In the genomic region with DNA sequence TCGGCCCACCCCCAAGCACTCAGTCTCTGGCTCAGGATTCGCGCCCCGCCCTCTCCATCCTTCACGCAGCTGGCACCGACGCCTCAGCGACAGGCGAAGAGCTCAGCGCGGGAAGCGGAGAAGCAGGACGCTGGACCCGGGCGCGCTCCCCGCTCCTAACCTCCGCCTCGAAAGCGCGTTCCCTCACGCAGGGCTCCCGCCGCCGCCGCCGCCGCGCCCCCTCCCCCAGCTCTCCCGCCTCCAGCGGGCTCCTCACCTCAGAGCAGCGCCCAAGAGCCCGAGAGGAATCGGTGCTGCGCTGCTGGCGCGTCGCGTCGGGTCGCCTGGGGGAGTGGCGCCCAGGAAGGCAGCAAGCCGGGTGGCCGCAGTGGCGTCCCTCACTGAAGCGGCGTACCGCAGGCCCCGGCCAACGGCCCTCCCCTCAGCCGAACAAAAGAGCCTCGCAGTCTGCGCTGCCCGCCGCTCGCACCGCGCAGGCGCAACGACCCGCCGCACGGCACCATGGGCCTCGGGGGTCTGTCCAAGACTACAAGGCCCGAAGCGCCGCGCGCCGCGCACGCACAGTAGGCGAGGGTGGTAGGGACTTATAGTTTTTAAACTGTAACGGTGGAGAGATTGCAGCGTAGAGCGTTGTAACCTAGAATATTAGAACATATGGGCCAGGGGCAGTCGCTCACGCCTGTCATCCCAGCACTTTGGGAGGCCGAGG, we compare ENCODE assay signal across 8 cellular contexts. TPM values are rescaled to one million over a fixed set of nuclear protein-coding genes. Genes with fewer than 3 reads are reported as not detected.
DNase-seq lines count a peak whose midpoint lies in the region; ATAC-seq and TF ChIP-seq lines count a peak whose summit lies in the region.

A gene (minus strand): TSS at position 467 of the 709 bp plus-strand sequence. CDS start 24,474 bp downstream, outside the sequence.

- peak in 1 of 6 experiments; percentile 38 for TF ChIP-seq CTCF in upper lobe of left lung (IDR thresholded peaks at IDR 0.05)

- 0 to 1% methylated on average over 22 to 70 of the region's 79 CpGs for WGBS in upper lobe of left lung, 2 donors

- no peaks in the 10 kb centered on the region for H3K27me3 ChIP-seq in upper lobe of left lung

- intact Hi-C loops in T-helper 1 cell treated with Interleukin-12 subunit alpha and Interleukin-12 subunit beta and Interleukin-4 antibody, amounts not matched to agents 30 ng/mL and 1 ng/mL, for 36 hours (cut with micrococcal nuclease) = loop anchor here (1.0 to 10.0 kb wide), 12 partner anchors 9 to 1094 kb away; a partner anchor contains a TSS
- intact Hi-C loops in left cardiac atrium (cut with DNase I) (no loop called here), posterior vena cava (cut with DNase I) (no loop called here)

- ATAC-seq in HG02884 (IDR thresholded peaks at IDR 0.05; ENCODE audit: unreplicated experiment) (peak; percentile 75), left cardiac atrium (peak; percentile 99), upper lobe of left lung (ENCODE audit: low FRiP score in 2 of 2) (peak; percentile 98 to 99)

- DNase-seq in NCI-H1694 (lab: John Stamatoyannopoulos, UW) = peak; percentile 96
- peak; percentile 92 for DNase-seq in amniotic epithelial cell (ENCODE audit: low read depth)
- peak; percentile 95 for DNase-seq in left cardiac atrium
- DNase-seq in posterior vena cava (ENCODE audit: low spot score) = peak; percentile 98
- DNase-seq in upper lobe of left lung = peak; percentile 96 to 99

- H3K27ac ChIP-seq in upper lobe of left lung = peak within 1 kb of the TSS; percentile 61 to 96 (median 81)

- H3K9me3 ChIP-seq in upper lobe of left lung = no peaks in the 10 kb centered on the region

- peaks cover 7 to 20% (median 10%) of the 10 kb centered on the region in 4 donors for H3K4me1 ChIP-seq in upper lobe of left lung

- peak; percentile 60 for TF ChIP-seq POLR2A in GM15510 (IDR thresholded peaks at IDR 0.05; ENCODE audit: borderline replicate concordance, extremely low read depth, insufficient read length)
- peak in 2 of 4 donors; percentile 66 to 79 for TF ChIP-seq POLR2A in upper lobe of left lung (IDR thresholded peaks at IDR 0.05)

- H3K36me3 ChIP-seq in upper lobe of left lung = no peaks in the 10 kb centered on the region

- TF ChIP-seq EP300 in upper lobe of left lung (IDR thresholded peaks at IDR 0.05) = no peak

- H3K4me3 ChIP-seq in upper lobe of left lung = peak within 1 kb of the TSS; percentile 67 to 84 (median 78)

RNA-seq across cellular contexts. Expression of the gene that starts here (rescaled TPM):
- 52.8 and 55.2 TPM in 2 replicates for total RNA-seq in T-helper 1 cell treated with Interleukin-12 subunit alpha and Interleukin-12 subunit beta and Interleukin-4 antibody, amounts not matched to agents 30 ng/mL and 1 ng/mL, for 36 hours
- 10 to 100 TPM; 29.2 to 35.6 TPM for total RNA-seq in left cardiac atrium
- 10 to 100 TPM; 38.7 to 46.1 TPM for total RNA-seq in posterior vena cava
- total RNA-seq in upper lobe of left lung = 10 to 100 TPM; 12.6 to 38.8 (median 28.0) TPM

Comparison
In these comparisons a context has a peak if more than half of its experiments do, and no peak if none do; other contexts are left out.
1. Peak in every context shown above with its lines: DNase-seq, ATAC-seq, H3K4me3 ChIP-seq and H3K27ac ChIP-seq.